In genomic region chr6:89371849-89372505, GRCh38 we compare ENCODE assay signal across 1 cellular context.
TF ChIP-seq lines count a peak whose summit lies in the region.

No MANE protein-coding gene starts in this region.

TF ChIP-seq in HepG2, 621 proteins besides CTCF, POLR2A, EP300 and RAD21 (continued from another document and continues in another):
- no peak for TF ChIP-seq GLI4 (CRISPR knock-in tag; IDR thresholded peaks at IDR 0.05; ENCODE audit: borderline replicate concordance)
- no peak for TF ChIP-seq SP4 (CRISPR knock-in tag; IDR thresholded peaks at IDR 0.05)
- TF ChIP-seq ZNF235 (CRISPR knock-in tag; IDR thresholded peaks at IDR 0.05; ENCODE audit: borderline replicate concordance), result no peak
- 0 out of 2 replicates have a peak, but pooled peaks have one; percentile 35 for TF ChIP-seq ZFP90 (CRISPR knock-in tag; IDR thresholded peaks at IDR 0.05; ENCODE audit: borderline replicate concordance)
- no peak for TF ChIP-seq NR1H2 (CRISPR knock-in tag; IDR thresholded peaks at IDR 0.05; ENCODE audit: borderline replicate concordance, low read depth)
- no peak for TF ChIP-seq DR1 (CRISPR knock-in tag; IDR thresholded peaks at IDR 0.05)
- TF ChIP-seq KIAA2018 (CRISPR knock-in tag; IDR thresholded peaks at IDR 0.05; ENCODE audit: borderline replicate concordance), result no peak
- no peak for TF ChIP-seq SRF (IDR thresholded peaks at IDR 0.05; ENCODE audit: low read depth, low read length)
- TF ChIP-seq ZNF746 (CRISPR knock-in tag; IDR thresholded peaks at IDR 0.05), result no peak
- TF ChIP-seq MATR3 (CRISPR knock-in tag; IDR thresholded peaks at IDR 0.05), result no peak
- TF ChIP-seq XBP1 (CRISPR knock-in tag; IDR thresholded peaks at IDR 0.05), result 0 out of 2 replicates have a peak, but pooled peaks have one; percentile 42
- no peak for TF ChIP-seq ATF2 (CRISPR knock-in tag; IDR thresholded peaks at IDR 0.05)
- no peak for TF ChIP-seq ARNT2 (CRISPR knock-in tag; IDR thresholded peaks at IDR 0.05; ENCODE audit: low read depth)
- no peak for TF ChIP-seq ZNF136 (CRISPR knock-in tag; IDR thresholded peaks at IDR 0.05; ENCODE audit: low read depth)
- TF ChIP-seq POGZ (CRISPR knock-in tag; IDR thresholded peaks at IDR 0.05), result peak; percentile 52
- TF ChIP-seq EZH2 (conservative IDR thresholded peaks at IDR 0.05; ENCODE audit: low read depth, low read length), result no peak
- TF ChIP-seq NFKB2 (CRISPR knock-in tag; IDR thresholded peaks at IDR 0.05; ENCODE audit: borderline replicate concordance), result peak; percentile 55; the same call in 1 of the 2 replicates
- TF ChIP-seq ZSCAN22 (CRISPR knock-in tag; IDR thresholded peaks at IDR 0.05), result no peak
- TF ChIP-seq MLXIP (CRISPR knock-in tag; IDR thresholded peaks at IDR 0.05; ENCODE audit: borderline replicate concordance), result no peak
- TF ChIP-seq PAWR (CRISPR knock-in tag; IDR thresholded peaks at IDR 0.05; ENCODE audit: borderline replicate concordance), result no peak
- TF ChIP-seq HIC2 (CRISPR knock-in tag; IDR thresholded peaks at IDR 0.05; ENCODE audit: low read depth), result no peak
- TF ChIP-seq RNF2 (conservative IDR thresholded peaks at IDR 0.05; ENCODE audit: low read depth), result no peak
- no peak for TF ChIP-seq PHB2 (IDR thresholded peaks at IDR 0.05; ENCODE audit: partially characterized antibody)
- TF ChIP-seq ZNF646 (CRISPR knock-in tag; IDR thresholded peaks at IDR 0.05), result no peak
- TF ChIP-seq ARHGAP35 (CRISPR knock-in tag; IDR thresholded peaks at IDR 0.05; ENCODE audit: borderline replicate concordance), result no peak
- no peak for TF ChIP-seq ZNF44 (CRISPR knock-in tag; IDR thresholded peaks at IDR 0.05)
- TF ChIP-seq ATF4 (CRISPR knock-in tag; IDR thresholded peaks at IDR 0.05), result no peak
- TF ChIP-seq ZNF710 (CRISPR knock-in tag; IDR thresholded peaks at IDR 0.05; ENCODE audit: borderline replicate concordance), result no peak
- TF ChIP-seq ZSCAN25 (CRISPR knock-in tag; IDR thresholded peaks at IDR 0.05), result no peak
- no peak for TF ChIP-seq GZF1 (CRISPR knock-in tag; IDR thresholded peaks at IDR 0.05)
- TF ChIP-seq ZNF720 (CRISPR knock-in tag; IDR thresholded peaks at IDR 0.05), result no peak
